In the genomic region with DNA sequence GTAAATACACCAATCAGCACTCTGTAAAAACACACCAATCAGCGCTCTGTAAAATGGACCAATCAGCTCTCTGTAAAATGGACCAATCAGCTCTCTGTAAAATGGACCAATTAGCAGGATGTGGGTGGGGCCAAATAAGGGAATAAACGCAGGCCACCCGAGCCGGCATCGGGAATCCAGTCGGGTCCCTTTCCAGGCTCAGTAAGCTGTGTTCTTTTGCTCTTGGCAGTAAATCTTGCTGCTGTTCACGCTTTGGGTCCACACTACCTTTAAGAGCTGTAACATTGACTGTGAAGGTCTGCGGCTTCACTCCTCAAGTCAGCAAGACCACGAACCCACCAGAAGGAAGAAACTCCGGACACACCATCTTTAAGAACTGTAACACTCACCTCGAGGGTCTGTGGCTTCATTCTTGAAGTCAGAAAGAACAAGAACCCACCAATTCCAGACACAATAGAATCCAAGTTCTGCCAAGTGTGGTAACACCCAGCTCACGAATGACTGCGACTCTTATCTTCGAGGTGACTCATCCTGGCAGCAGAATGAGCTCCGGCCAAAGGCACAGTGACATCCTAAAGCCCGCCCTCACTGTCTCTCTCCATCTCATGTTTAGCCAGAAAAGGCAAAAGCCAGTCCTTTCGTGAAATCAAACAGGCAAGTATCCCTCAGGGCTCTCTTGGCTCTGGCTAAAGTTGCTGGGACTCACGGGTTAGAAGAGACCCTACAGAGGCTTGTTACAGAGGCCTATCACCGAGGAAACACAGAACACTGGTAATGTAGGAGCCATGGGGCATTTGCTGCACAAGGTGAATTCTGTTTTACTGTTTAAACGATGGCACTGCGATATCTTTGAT, we compare ENCODE assay signal across 13 cellular contexts.
DNase-seq lines count a peak whose midpoint lies in the region; ATAC-seq, FAIRE-seq and TF ChIP-seq lines count a peak whose summit lies in the region.
"Had no signal": no experiment of that assay in that cellular context is flagged by ENCODE, and none has a peak within 500 bp of the region (broad histone marks: within the 10 kb centered on the region; RNA-seq: fewer than 3 reads in every experiment).

No MANE protein-coding gene starts in this region.

- TF ChIP-seq CTCF in astrocyte (IDR thresholded peaks at IDR 0.05; ENCODE audit: insufficient read depth, low read depth, low read length): no peak

- H3K36me3 ChIP-seq in MG63 (no peaks in the 10 kb centered on the region), astrocyte (ENCODE audit: insufficient read depth, low read length) (no peaks in the 10 kb centered on the region)

- H3K27me3 Mint-ChIP-seq in astrocyte (ENCODE audit: low read depth, unreplicated experiment): peaks cover 17% of the 10 kb centered on the region
- peaks cover 0 to 3% of the 10 kb centered on the region in 2 donors for H3K27me3 Mint-ChIP-seq in T-cell
- H3K27me3 Mint-ChIP-seq: activated B cell treated with CpG ODN at 0.5 μM for 24 hours had no signal

- no peaks in the 10 kb centered on the region for H4K20me1 ChIP-seq in astrocyte (ENCODE audit: insufficient read depth, low read length)

- no peaks in the 10 kb centered on the region for H3K79me2 ChIP-seq in astrocyte (ENCODE audit: insufficient read depth, low read length)

- H3K9me3 Mint-ChIP-seq in astrocyte (ENCODE audit: unreplicated experiment) (peaks cover 2% of the 10 kb centered on the region), T-cell (no peaks in the 10 kb centered on the region)
- H3K9me3 Mint-ChIP-seq: activated B cell treated with CpG ODN at 0.5 μM for 24 hours; activated T-cell treated with anti-CD3 and anti-CD28 coated beads, Interleukin-2, amount 50 U/mL, for 72 hours had no signal

- H3K9me3 ChIP-seq in MG63 (no peaks in the 10 kb centered on the region), astrocyte (ENCODE audit: insufficient read depth, low read depth, low read length) (no peaks in the 10 kb centered on the region)

- no peak for ATAC-seq in T-cell (replicated peaks in 1 of 4)
- ATAC-seq: activated T-cell treated with anti-CD3 and anti-CD28 coated beads, Interleukin-2, amount 50 U/mL, for 72 hours had no signal

- no peak overlapping the region for H3K4me2 ChIP-seq in astrocyte (ENCODE audit: low read length)

- H3K4me3 ChIP-seq in MG63 (no peak overlapping the region), astrocyte (ENCODE audit: insufficient read depth, low read depth, low read length) (no peak overlapping the region)

- CTCF ChIA-PET in HEK293T (lab: Yijun Ruan, JAX): no interaction called here
- CTCF ChIA-PET in T-cell (lab: Charles Lee): no interaction called here

- H3K9ac ChIP-seq in astrocyte (ENCODE audit: low read length): no peak overlapping the region

- H3K27me3 ChIP-seq in MG63 (no peaks in the 10 kb centered on the region; the same call in 1 of the 2 replicates), astrocyte (ENCODE audit: insufficient read depth, low read length) (no peaks in the 10 kb centered on the region)

- H3K4me3 Mint-ChIP-seq in astrocyte (ENCODE audit: unreplicated experiment) (no peak overlapping the region), T-cell (no peak overlapping the region)
- H3K4me3 Mint-ChIP-seq: activated B cell treated with CpG ODN at 0.5 μM for 24 hours; activated T-cell treated with anti-CD3 and anti-CD28 coated beads, Interleukin-2, amount 50 U/mL, for 72 hours had no signal

- H3K4me1 Mint-ChIP-seq in astrocyte (ENCODE audit: low read depth, unreplicated experiment) (peaks cover 12% of the 10 kb centered on the region), T-cell (no peaks in the 10 kb centered on the region)
- H3K4me1 Mint-ChIP-seq: activated B cell treated with CpG ODN at 0.5 μM for 24 hours had no signal

- peaks cover 2% of the 10 kb centered on the region for H3K36me3 Mint-ChIP-seq in astrocyte (ENCODE audit: low read depth, unreplicated experiment)
- H3K36me3 Mint-ChIP-seq in T-cell: no peaks in the 10 kb centered on the region

- no peak overlapping the region for H3K27ac ChIP-seq in astrocyte (ENCODE audit: low read depth, low read length)
- H3K27ac ChIP-seq: RWPE1 had no signal

- no peak overlapping the region for H2AFZ ChIP-seq in astrocyte (ENCODE audit: low read depth, low read length)

- DNase-seq in AG20443 (ENCODE audit: low spot score) (peak; percentile 63), MG63 (peak; percentile 56), astrocyte (ENCODE audit: low read depth) (peak; percentile 66), islet precursor cell (peak; percentile 94), germinal center (ENCODE audit: low spot score) (no peak), NOMO-1 (lab: John Stamatoyannopoulos, UW; ENCODE audit: unreplicated experiment in 2 of 2) (no peak), HEK293T (ENCODE audit: extremely low spot score) (no peak), T-cell (no peak)
- DNase-seq: activated B cell treated with CpG ODN at 0.5 μM for 24 hours; activated T-cell treated with anti-CD3 and anti-CD28 coated beads, Interleukin-2, amount 50 U/mL, for 72 hours; caudate nucleus; KBM-7 had no signal

- POLR2A ChIA-PET in HEK293T (lab: Yijun Ruan, JAX) (interaction anchor here (1.8 kb wide), 1 partner anchor 169 kb away, joined by 4 read pairs; a partner anchor contains a TSS), T-cell (lab: Charles Lee) (interaction anchor here in 1 of 2 donors (0.5 kb wide), 1 partner anchor 17 kb away, joined by 9 read pairs; no protein-coding TSS in a partner anchor)

- no peak for FAIRE-seq in astrocyte (lab: Jason Lieb, UNC)

- H3K27ac Mint-ChIP-seq in astrocyte (ENCODE audit: unreplicated experiment) (no peak overlapping the region), T-cell (no peak overlapping the region)
- H3K27ac Mint-ChIP-seq: activated B cell treated with CpG ODN at 0.5 μM for 24 hours; activated T-cell treated with anti-CD3 and anti-CD28 coated beads, Interleukin-2, amount 50 U/mL, for 72 hours had no signal

- no peaks in the 10 kb centered on the region for H3K4me1 ChIP-seq in astrocyte (ENCODE audit: insufficient read depth, low read length)

TF ChIP-seq in HEK293T, 16 proteins besides CTCF, POLR2A, EP300 and RAD21:
- TF ChIP-seq SUZ12 (IDR thresholded peaks at IDR 0.05) (no peak), SP1 (IDR thresholded peaks at IDR 0.05) (no peak), HDGF (IDR thresholded peaks at IDR 0.05; ENCODE audit: borderline replicate concordance) (no peak), ELF4 (IDR thresholded peaks at IDR 0.05) (no peak), FOXA1 (IDR thresholded peaks at IDR 0.05) (no peak), ARNT (IDR thresholded peaks at IDR 0.05) (no peak), CTBP1 (IDR thresholded peaks at IDR 0.05; ENCODE audit: borderline replicate concordance) (no peak), NFRKB (IDR thresholded peaks at IDR 0.05) (no peak), FOXK2 (IDR thresholded peaks at IDR 0.05) (no peak), ZNF384 (IDR thresholded peaks at IDR 0.05) (no peak), BHLHE40 (IDR thresholded peaks at IDR 0.05; ENCODE audit: borderline replicate concordance) (no peak), L3MBTL2 (conservative IDR thresholded peaks at IDR 0.05) (no peak), LEF1 (IDR thresholded peaks at IDR 0.05; ENCODE audit: borderline replicate concordance) (no peak), FOXM1 (IDR thresholded peaks at IDR 0.05; ENCODE audit: borderline replicate concordance) (no peak), TARDBP (IDR thresholded peaks at IDR 0.05) (no peak)
- TF ChIP-seq, protein P1, sequence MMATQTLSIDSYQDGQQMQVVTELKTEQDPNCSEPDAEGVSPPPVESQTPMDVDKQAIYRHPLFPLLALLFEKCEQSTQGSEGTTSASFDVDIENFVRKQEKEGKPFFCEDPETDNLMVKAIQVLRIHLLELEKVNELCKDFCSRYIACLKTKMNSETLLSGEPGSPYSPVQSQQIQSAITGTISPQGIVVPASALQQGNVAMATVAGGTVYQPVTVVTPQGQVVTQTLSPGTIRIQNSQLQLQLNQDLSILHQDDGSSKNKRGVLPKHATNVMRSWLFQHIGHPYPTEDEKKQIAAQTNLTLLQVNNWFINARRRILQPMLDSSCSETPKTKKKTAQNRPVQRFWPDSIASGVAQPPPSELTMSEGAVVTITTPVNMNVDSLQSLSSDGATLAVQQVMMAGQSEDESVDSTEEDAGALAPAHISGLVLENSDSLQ (IDR thresholded peaks at IDR 0.05): no peak

Comparison
In these comparisons a context has a peak if more than half of its experiments do, and no peak if none do; other contexts are left out.
1. DNase-seq: peak in AG20443 (single experiment), MG63 (single experiment), astrocyte (single experiment) and islet precursor cell (single experiment); none in germinal center (single experiment), NOMO-1 (0 of 2), HEK293T (single experiment) and T-cell (0 of 34).